In the genomic region with DNA sequence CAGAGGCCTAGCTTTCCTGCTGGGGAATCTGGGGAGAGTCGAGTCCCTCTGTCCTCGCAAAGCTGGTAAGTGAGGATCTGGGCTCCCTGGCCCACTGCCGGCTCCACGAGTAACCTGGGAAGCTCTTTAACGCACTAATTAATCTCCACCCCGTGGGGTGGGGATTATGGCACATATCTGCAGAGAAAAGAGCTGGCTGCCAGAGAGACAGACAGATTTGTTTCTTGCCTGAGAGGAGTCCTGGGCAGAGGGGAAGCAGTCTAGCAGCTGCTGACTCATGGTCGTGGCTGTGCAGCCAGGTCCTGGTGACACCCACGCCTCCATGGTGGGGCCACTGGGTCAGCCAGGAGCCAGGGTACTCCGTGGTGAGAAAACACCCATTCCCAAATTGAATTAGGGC, we compare ENCODE assay signal across 9 cellular contexts. TPM values are rescaled to one million over a fixed set of nuclear protein-coding genes. Genes with fewer than 3 reads are reported as not detected.
DNase-seq lines count a peak whose midpoint lies in the region; ATAC-seq, FAIRE-seq and TF ChIP-seq lines count a peak whose summit lies in the region.
"Had no signal": no experiment of that assay in that cellular context is flagged by ENCODE, and none has a peak within 500 bp of the region (broad histone marks: within the 10 kb centered on the region; RNA-seq: fewer than 3 reads in every experiment).

No MANE protein-coding gene starts in this region.

- H3K36me3 ChIP-seq in adrenal gland (replicated peaks in 1 of 2), result no peaks in the 10 kb centered on the region

- FAIRE-seq in H54 (lab: Jason Lieb, UNC), result no peak

- H3K4me3 Mint-ChIP-seq in stimulated activated naive CD8-positive, alpha-beta T cell treated with anti-CD3 and anti-CD28 coated beads, Interleukin-15, amount 100 ng/mL, for 72 hours, result no peak overlapping the region

- H3K9me3 ChIP-seq in adrenal gland (replicated peaks in 1 of 3), result no peaks in the 10 kb centered on the region

- H3K27ac ChIP-seq in adrenal gland (peak overlapping the region in 2 of 5 donors; percentile 6 to 60), skin epidermis (peak overlapping the region in 17 of 21 experiments; percentile 7 to 86 (median 63))

- 32 to 43% (median 41%) methylated on average over 8 to 9 of the region's 9 CpGs for WGBS in adrenal gland, 4 donors

- no peak for TF ChIP-seq CTCF in adrenal gland (IDR thresholded peaks at IDR 0.05)

- peaks cover 22% of the 10 kb centered on the region for H3K27me3 Mint-ChIP-seq in stimulated activated naive CD8-positive, alpha-beta T cell treated with anti-CD3 and anti-CD28 coated beads, Interleukin-15, amount 100 ng/mL, for 72 hours

- H3K9me3 Mint-ChIP-seq in stimulated activated naive CD8-positive, alpha-beta T cell treated with anti-CD3 and anti-CD28 coated beads, Interleukin-15, amount 100 ng/mL, for 72 hours, result no peaks in the 10 kb centered on the region

- DNase-seq in H54 (ENCODE audit: insufficient read length, low spot score) (peak; percentile 53), adrenal gland (peak in 4 of 7 donors; percentile 38 to 56 (median 47)), left cardiac atrium (peak; percentile 67), LoVo (ENCODE audit: low spot score) (no peak), NCI-H2081 treated with DMSO at 0.1 percent for 48 hours (lab: John Stamatoyannopoulos, UW) (no peak)
- DNase-seq in stimulated activated naive CD8-positive, alpha-beta T cell treated with anti-CD3 and anti-CD28 coated beads, Interleukin-15, amount 100 ng/mL, for 72 hours, result no peak
- DNase-seq: stimulated activated CD4-positive, alpha-beta T cell treated with anti-CD3 and anti-CD28 coated beads, Interleukin-12 subunit alpha, Interleukin-12 subunit beta, amount 100 ng/mL, for 4 hours had no signal

- H3K4me1 ChIP-seq in adrenal gland (replicated peaks in 1 of 2), result peaks cover 0 to 12% of the 10 kb centered on the region in 2 donors

- ATAC-seq in left cardiac atrium (peak; percentile 41 to 86), GM18873 (IDR thresholded peaks at IDR 0.05; ENCODE audit: low FRiP score, unreplicated experiment) (no peak)
- ATAC-seq in stimulated activated naive CD8-positive, alpha-beta T cell treated with anti-CD3 and anti-CD28 coated beads, Interleukin-15, amount 100 ng/mL, for 72 hours, result no peak

- H3K27me3 ChIP-seq in adrenal gland, result no peaks in the 10 kb centered on the region

- intact Hi-C loops in adrenal gland (cut with DNase I) (no loop called here), left cardiac atrium (cut with DNase I) (loop anchor here in 1 of 2 donors (10.0 kb wide), 1 partner anchor 48 kb away; no protein-coding TSS in a partner anchor)

- H3K4me3 ChIP-seq in adrenal gland (no peak overlapping the region), skin epidermis (no peak overlapping the region)

- no peak overlapping the region for H3K27ac Mint-ChIP-seq in stimulated activated naive CD8-positive, alpha-beta T cell treated with anti-CD3 and anti-CD28 coated beads, Interleukin-15, amount 100 ng/mL, for 72 hours

- no peaks in the 10 kb centered on the region for H3K4me1 Mint-ChIP-seq in stimulated activated naive CD8-positive, alpha-beta T cell treated with anti-CD3 and anti-CD28 coated beads, Interleukin-15, amount 100 ng/mL, for 72 hours

- TF ChIP-seq POLR2A in H54 (IDR thresholded peaks at IDR 0.05; ENCODE audit: low read depth, low read length) (peak; percentile 47), adrenal gland (IDR thresholded peaks at IDR 0.05) (no peak)

RNA-seq across cellular contexts. Expression of gene SORCS2, which starts 14.0 kb away (rescaled TPM):
- total RNA-seq in adrenal gland (10 to 100 TPM in 1 of 8 donors, 1 to 10 TPM in 7; 1.1 to 15.5 (median 1.9) TPM), left cardiac atrium (1 to 10 TPM; 2.4 to 2.6 TPM)
- 1 to 10 TPM in 2 of 3 donors, under 1 TPM in 1; 0.67 to 1.3 (median 1.3) TPM for polyA plus RNA-seq in adrenal gland

Comparison
In these comparisons a context has a peak if more than half of its experiments do, and no peak if none do; other contexts are left out.
1. DNase-seq: peak in H54 (single experiment), adrenal gland (4 of 7) and left cardiac atrium (single experiment); none in stimulated activated naive CD8-positive, alpha-beta T cell treated with anti-CD3 and anti-CD28 coated beads, Interleukin-15, amount 100 ng/mL, for 72 hours (0 of 2), LoVo (single experiment) and NCI-H2081 treated with DMSO at 0.1 percent for 48 hours (single experiment).
2. ATAC-seq: peak in left cardiac atrium (2 of 2); none in GM18873 (single experiment) and stimulated activated naive CD8-positive, alpha-beta T cell treated with anti-CD3 and anti-CD28 coated beads, Interleukin-15, amount 100 ng/mL, for 72 hours (single experiment).